Comparison of ENCODE assay signal across 27 cellular contexts in the genomic region with DNA sequence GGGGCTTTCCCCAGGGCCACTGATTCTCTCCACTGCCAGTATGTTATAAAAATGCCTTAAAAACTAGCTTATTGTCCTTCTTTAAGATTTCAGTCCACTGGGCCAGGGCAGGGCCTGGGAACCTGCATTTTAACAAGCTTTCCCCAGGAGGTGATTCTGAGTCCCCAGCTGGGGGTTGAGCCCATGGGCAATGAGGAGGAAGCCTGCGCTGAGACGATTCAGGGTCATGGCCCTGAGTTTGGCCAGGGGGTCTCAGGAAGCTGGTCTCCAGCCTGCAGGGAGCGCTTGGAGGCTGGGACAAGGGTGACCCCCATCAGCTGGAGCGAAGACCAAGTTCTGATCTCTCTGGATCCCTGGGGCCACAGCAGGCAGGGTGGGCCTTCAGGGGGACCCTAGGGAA. TPM values are rescaled to one million over a fixed set of nuclear protein-coding genes. Genes with fewer than 3 reads are reported as not detected.
"Had no signal": no experiment of that assay in that cellular context is flagged by ENCODE, and none has a peak within 500 bp of the region (broad histone marks: within the 10 kb centered on the region; RNA-seq: fewer than 3 reads in every experiment).

No MANE protein-coding gene starts in this region.

- H3K9me3 Mint-ChIP-seq: activated B cell treated with CpG ODN at 0.5 μM for 24 hours; activated naive CD4-positive, alpha-beta T cell treated with anti-CD3 and anti-CD28 coated beads, Interleukin-2, amount 10 ng/mL, durations not matched to agents 7 days and 5 days; activated naive CD4-positive, alpha-beta T cell treated with anti-CD3 and anti-CD28 coated beads, Interleukin-2, amount 50 U/mL, for 72 hours; activated naive CD8-positive, alpha-beta T cell treated with anti-CD3 and anti-CD28 coated beads, Interleukin-2, amount 10 ng/mL, durations not matched to agents 7 days and 5 days; activated T-cell treated with anti-CD3 and anti-CD28 coated beads, Interleukin-2, amount 50 U/mL, for 24 hours; activated T-cell treated with anti-CD3 and anti-CD28 coated beads, Interleukin-2, amount 50 U/mL, for 72 hours; central memory CD8-positive, alpha-beta T cell; effector memory CD8-positive, alpha-beta T cell; T-helper 2 cell treated with Interferon-gamma antibody and Interleukin-4, amounts not matched to agents 5 μg/mL and 100 μg/mL, for 36 hours had no signal

- H3K4me1 Mint-ChIP-seq: activated B cell treated with CpG ODN at 0.5 μM for 24 hours; activated naive CD4-positive, alpha-beta T cell treated with anti-CD3 and anti-CD28 coated beads, Interleukin-2, amount 10 ng/mL, durations not matched to agents 7 days and 5 days; activated naive CD8-positive, alpha-beta T cell treated with anti-CD3 and anti-CD28 coated beads, Interleukin-2, amount 10 ng/mL, durations not matched to agents 7 days and 5 days; central memory CD8-positive, alpha-beta T cell had no signal

- H3K27ac ChIP-seq: brain microvascular endothelial cell, epithelial cell of prostate, WERI-Rb-1 had no signal

- H3K4me3 Mint-ChIP-seq: activated B cell treated with CpG ODN at 0.5 μM for 24 hours; activated naive CD4-positive, alpha-beta T cell treated with anti-CD3 and anti-CD28 coated beads, Interleukin-2, amount 10 ng/mL, durations not matched to agents 7 days and 5 days; activated naive CD8-positive, alpha-beta T cell treated with anti-CD3 and anti-CD28 coated beads, Interleukin-2, amount 10 ng/mL, durations not matched to agents 7 days and 5 days; activated T-cell treated with anti-CD3 and anti-CD28 coated beads, Interleukin-2, amount 50 U/mL, for 24 hours; activated T-cell treated with anti-CD3 and anti-CD28 coated beads, Interleukin-2, amount 50 U/mL, for 72 hours; central memory CD8-positive, alpha-beta T cell; effector memory CD8-positive, alpha-beta T cell; T-helper 17 cell; T-helper 2 cell treated with Interferon-gamma antibody and Interleukin-4, amounts not matched to agents 5 μg/mL and 100 μg/mL, for 36 hours had no signal

- H3K27ac Mint-ChIP-seq: activated B cell treated with CpG ODN at 0.5 μM for 24 hours; activated naive CD4-positive, alpha-beta T cell treated with anti-CD3 and anti-CD28 coated beads, Interleukin-2, amount 10 ng/mL, durations not matched to agents 7 days and 5 days; activated naive CD4-positive, alpha-beta T cell treated with anti-CD3 and anti-CD28 coated beads, Interleukin-2, amount 50 U/mL, for 72 hours; activated naive CD8-positive, alpha-beta T cell treated with anti-CD3 and anti-CD28 coated beads, Interleukin-2, amount 10 ng/mL, durations not matched to agents 7 days and 5 days; activated T-cell treated with anti-CD3 and anti-CD28 coated beads, Interleukin-2, amount 50 U/mL, for 24 hours; activated T-cell treated with anti-CD3 and anti-CD28 coated beads, Interleukin-2, amount 50 U/mL, for 72 hours; effector memory CD8-positive, alpha-beta T cell; T-helper 17 cell; T-helper 2 cell treated with Interferon-gamma antibody and Interleukin-4, amounts not matched to agents 5 μg/mL and 100 μg/mL, for 36 hours had no signal

- DNase-seq: activated B cell treated with CpG ODN at 0.5 μM for 24 hours; activated CD4-positive, alpha-beta T cell treated with anti-CD3 and anti-CD28 coated beads for 48 hours; activated CD4-positive, alpha-beta T cell treated with anti-CD3 and anti-CD28 coated beads, Interleukin-2, amount 50 U/mL, for 1 hour; activated CD4-positive, alpha-beta T cell treated with anti-CD3 and anti-CD28 coated beads, Interleukin-2, amount 50 U/mL, for 48 hours; activated CD8-positive, alpha-beta memory T cell treated with anti-CD3 and anti-CD28 coated beads, Interleukin-2, amount 50 U/mL, for 48 hours; activated gamma-delta T cell; activated naive CD4-positive, alpha-beta T cell; activated naive CD4-positive, alpha-beta T cell treated with anti-CD3 and anti-CD28 coated beads, Interleukin-2, amount 10 ng/mL, durations not matched to agents 7 days and 5 days; activated naive CD8-positive, alpha-beta T cell treated with anti-CD3 and anti-CD28 coated beads, Interleukin-2, amount 10 ng/mL, durations not matched to agents 7 days and 5 days; activated T-cell treated with anti-CD3 and anti-CD28 coated beads for 4 hours; activated T-cell treated with anti-CD3 and anti-CD28 coated beads, Interleukin-2, amount 50 U/mL, for 24 hours; activated T-cell treated with anti-CD3 and anti-CD28 coated beads, Interleukin-2, amount 50 U/mL, for 72 hours; brain microvascular endothelial cell; cortex of kidney; dermis blood vessel endothelial cell; effector CD4-positive, alpha-beta T cell; effector memory CD8-positive, alpha-beta T cell; foreskin fibroblast; T-helper 1 cell; T-helper 17 cell; T1000; WERI-Rb-1 had no signal

- ATAC-seq: activated CD4-positive, CD25-positive, alpha-beta regulatory T cell treated with anti-CD3 and anti-CD28 coated beads, Interleukin-2, amount 50 U/mL, for 24 hours; activated naive CD4-positive, alpha-beta T cell treated with anti-CD3 and anti-CD28 coated beads, Interleukin-2, amount 50 U/mL, for 72 hours; activated T-cell treated with anti-CD3 and anti-CD28 coated beads, Interleukin-2, amount 50 U/mL, for 72 hours; effector memory CD8-positive, alpha-beta T cell; T-helper 17 cell had no signal

- H3K27me3 ChIP-seq: brain microvascular endothelial cell had no signal

- H3K36me3 Mint-ChIP-seq: activated naive CD4-positive, alpha-beta T cell treated with anti-CD3 and anti-CD28 coated beads, Interleukin-2, amount 10 ng/mL, durations not matched to agents 7 days and 5 days; activated naive CD4-positive, alpha-beta T cell treated with anti-CD3 and anti-CD28 coated beads, Interleukin-2, amount 50 U/mL, for 72 hours; activated naive CD8-positive, alpha-beta T cell treated with anti-CD3 and anti-CD28 coated beads, Interleukin-2, amount 10 ng/mL, durations not matched to agents 7 days and 5 days had no signal

- H3K36me3 ChIP-seq: brain microvascular endothelial cell had no signal

RNA-seq across cellular contexts. Expression of a gene that starts 28.8 kb away (rescaled TPM):
- total RNA-seq: T-helper 17 cell had no signal
